Comparison of ENCODE assay signal across 15 cellular contexts in genomic region chr12:79191391-79191790, GRCh38.
DNase-seq lines count a peak whose midpoint lies in the region; ATAC-seq lines count a peak whose summit lies in the region.
"Had no signal": no experiment of that assay in that cellular context is flagged by ENCODE, and none has a peak within 500 bp of the region (broad histone marks: within the 10 kb centered on the region; RNA-seq: fewer than 3 reads in every experiment).

No MANE protein-coding gene starts in this region.

- no peaks in the 10 kb centered on the region for H3K9me3 ChIP-seq in BLaER1 treated with 17β-estradiol and CSF1 and Interleukin-3, amounts not matched to agents 10 nM and 100 nM (replicated peaks in 1 of 11)
- H3K9me3 ChIP-seq in mesenchymal stem cell (ENCODE audit: control insufficient read depth, low read length): no peaks in the 10 kb centered on the region

- H3K9ac ChIP-seq in BLaER1 treated with 17β-estradiol and CSF1 and Interleukin-3, amounts not matched to agents 10 nM and 100 nM: no peak overlapping the region
- H3K9ac ChIP-seq in mesenchymal stem cell (ENCODE audit: low read length): no peak overlapping the region

- no peaks in the 10 kb centered on the region; a peak in 1 of 22 replicates for H4K20me1 ChIP-seq in BLaER1 treated with 17β-estradiol and CSF1 and Interleukin-3, amounts not matched to agents 10 nM and 100 nM

- H3K27me3 ChIP-seq in BLaER1 treated with 17β-estradiol and CSF1 and Interleukin-3, amounts not matched to agents 10 nM and 100 nM: no peaks in the 10 kb centered on the region
- no peaks in the 10 kb centered on the region for H3K27me3 ChIP-seq in mesenchymal stem cell (ENCODE audit: control insufficient read depth in 1 of 2, insufficient read depth in 1 of 2, low read length in 2 of 2)

- peak overlapping the region in 10 of 11 experiments; percentile 7 to 44 (median 34); a peak in 14 of 22 replicates for H3K4me2 ChIP-seq in BLaER1 treated with 17β-estradiol and CSF1 and Interleukin-3, amounts not matched to agents 10 nM and 100 nM
- no peak overlapping the region for H3K4me2 ChIP-seq in mesenchymal stem cell (ENCODE audit: low read length, poor library complexity, severe bottlenecking)

- H3K14ac ChIP-seq in mesenchymal stem cell (ENCODE audit: low read length in 2 of 2): no peak overlapping the region

- H2BK12ac ChIP-seq in mesenchymal stem cell (ENCODE audit: low read length in 2 of 2): no peak overlapping the region

- H2BK120ac ChIP-seq in mesenchymal stem cell (ENCODE audit: low read depth, low read length): no peak overlapping the region

- peak; percentile 12 for DNase-seq in dermis blood vessel endothelial cell
- DNase-seq in mesenchymal stem cell: no peak
- DNase-seq in NCI-H69 (lab: John Stamatoyannopoulos, UW): no peak
- DNase-seq in mucosa of gallbladder (ENCODE audit: low spot score): no peak
- DNase-seq: GDM1, IMR-90, Karpas-422, NCI-H2029, NCI-H2171 treated with DMSO at 0.1 percent for 48 hours, NCI-H446 treated with DMSO at 0.1 percent for 48 hours, NCI-H748 treated with DMSO at 0.1 percent for 48 hours had no signal

- H3K79me1 ChIP-seq in mesenchymal stem cell (replicated peaks; ENCODE audit: low read length, poor library complexity, severe bottlenecking): no peaks in the 10 kb centered on the region

- no peak overlapping the region for H2BK5ac ChIP-seq in mesenchymal stem cell (ENCODE audit: low read depth, low read length, poor library complexity, severe bottlenecking)

- H2BK15ac ChIP-seq in mesenchymal stem cell (ENCODE audit: low read depth, poor library complexity, severe bottlenecking): no peak overlapping the region

- H3K36me3 ChIP-seq in BLaER1 treated with 17β-estradiol and CSF1 and Interleukin-3, amounts not matched to agents 10 nM and 100 nM: peaks cover 0 to 35% (median 7%) of the 10 kb centered on the region in 11 experiments; a peak in 8 of 22 replicates
- no peaks in the 10 kb centered on the region for H3K36me3 ChIP-seq in mesenchymal stem cell (ENCODE audit: control insufficient read depth in 1 of 2, insufficient read depth in 2 of 2, low read depth in 1 of 2, low read length in 2 of 2)

- H3K27ac ChIP-seq in BLaER1 treated with 17β-estradiol and CSF1 and Interleukin-3, amounts not matched to agents 10 nM and 100 nM: peak overlapping the region in 3 of 11 experiments; percentile 26 to 54 (median 39); a peak in 2 of 22 replicates
- no peak overlapping the region for H3K27ac ChIP-seq in mesenchymal stem cell (ENCODE audit: low read length, poor library complexity, severe bottlenecking)
- H3K27ac ChIP-seq: C4-2B had no signal

- H4K8ac ChIP-seq in mesenchymal stem cell (ENCODE audit: low read length): no peak overlapping the region

- H3K23ac ChIP-seq in mesenchymal stem cell (ENCODE audit: low read length in 2 of 2): no peak overlapping the region

- H2AFZ ChIP-seq in mesenchymal stem cell (ENCODE audit: low read depth, low read length): no peak overlapping the region

- no peak overlapping the region for H3K4ac ChIP-seq in mesenchymal stem cell (ENCODE audit: low read depth in 1 of 2, low read length in 2 of 2)

- no peak overlapping the region for H3K4me3 ChIP-seq in BLaER1 treated with 17β-estradiol and CSF1 and Interleukin-3, amounts not matched to agents 10 nM and 100 nM
- H3K4me3 ChIP-seq in mesenchymal stem cell (ENCODE audit: insufficient read depth in 1 of 2, low read depth in 1 of 2, low read length in 2 of 2): no peak overlapping the region

- H2AK5ac ChIP-seq in mesenchymal stem cell (ENCODE audit: low read length, severe bottlenecking): no peak overlapping the region

- peaks cover 8 to 23% (median 13%) of the 10 kb centered on the region in 10 experiments for H3K4me1 ChIP-seq in BLaER1 treated with 17β-estradiol and CSF1 and Interleukin-3, amounts not matched to agents 10 nM and 100 nM
- no peaks in the 10 kb centered on the region for H3K4me1 ChIP-seq in mesenchymal stem cell (ENCODE audit: control insufficient read depth, insufficient read depth, low read depth, low read length)

- ATAC-seq in GM18868 (IDR thresholded peaks at IDR 0.05; ENCODE audit: unreplicated experiment) (peak; percentile 58), HG03175 (IDR thresholded peaks at IDR 0.05; ENCODE audit: unreplicated experiment) (peak; percentile 60)

- no peak overlapping the region for H3K18ac ChIP-seq in mesenchymal stem cell (ENCODE audit: low read depth in 1 of 2, low read length in 2 of 2)

- no peak overlapping the region for H4K91ac ChIP-seq in mesenchymal stem cell (ENCODE audit: low read length)
